ENCODE assay signal across 8 cellular contexts in genomic region chr7:47979832-47980181, GRCh38. TPM values are rescaled to one million over a fixed set of nuclear protein-coding genes. Genes with fewer than 3 reads are reported as not detected.
DNase-seq lines count a peak whose midpoint lies in the region; ATAC-seq, FAIRE-seq and TF ChIP-seq lines count a peak whose summit lies in the region.

No MANE protein-coding gene starts in this region.

- H3K27ac Mint-ChIP-seq in chondrocyte (ENCODE audit: unreplicated experiment): peak overlapping the region; percentile 93
- H3K27ac Mint-ChIP-seq in naive B cell: peak overlapping the region; percentile 95 to 100 (median 99)

- H3K4me3 Mint-ChIP-seq in chondrocyte (ENCODE audit: unreplicated experiment): peak overlapping the region; percentile 94
- H3K4me3 Mint-ChIP-seq in naive B cell: peak overlapping the region; percentile 89 to 100 (median 98)

- no peak for TF ChIP-seq POLR2A in H54 (IDR thresholded peaks at IDR 0.05; ENCODE audit: low read depth, low read length)

- FAIRE-seq in H54 (lab: Jason Lieb, UNC): no peak

- H3K4me1 Mint-ChIP-seq in chondrocyte (ENCODE audit: low read depth): peaks cover 11% of the 10 kb centered on the region
- peaks cover 17 to 29% (median 25%) of the 10 kb centered on the region in 3 donors for H3K4me1 Mint-ChIP-seq in naive B cell

- DNase-seq in AG04449 (ENCODE audit: low read depth, low spot score) (no peak), chondrocyte (ENCODE audit: low spot score) (no peak), naive B cell (no peak), H54 (ENCODE audit: insufficient read length, low spot score) (no peak), NCI-H748 treated with DMSO at 0.1 percent for 48 hours (lab: John Stamatoyannopoulos, UW) (no peak), NCI-H1436 (lab: John Stamatoyannopoulos, UW) (no peak)
- DNase-seq in Jurkat, Clone E6-1 (ENCODE audit: low read depth, low spot score): no peak

- H3K36me3 Mint-ChIP-seq in chondrocyte (ENCODE audit: low read depth): peaks cover 13% of the 10 kb centered on the region
- H3K36me3 Mint-ChIP-seq in naive B cell: peaks cover 11 to 15% of the 10 kb centered on the region in 2 donors

- POLR2A ChIA-PET in AG04449 (lab: Yijun Ruan, JAX): interaction anchor here (0.5 kb wide), 1 partner anchor 173 kb away, joined by 3 read pairs; no protein-coding TSS in a partner anchor

- peak overlapping the region; percentile 78 for H3K4me3 ChIP-seq in AG04449 (ENCODE audit: low read depth, low read length)
- H3K4me3 ChIP-seq in Jurkat, Clone E6-1 (ENCODE audit: low read length): peak overlapping the region; percentile 75

- TF ChIP-seq CTCF in AG04449 (IDR thresholded peaks at IDR 0.05; ENCODE audit: insufficient read depth, low read length, missing control alignments) (no peak), chondrocyte (IDR thresholded peaks at IDR 0.05) (no peak)

- H3K9me3 Mint-ChIP-seq in chondrocyte (ENCODE audit: low read depth) (no peaks in the 10 kb centered on the region), naive B cell (no peaks in the 10 kb centered on the region)

- CTCF ChIA-PET in AG04449 (lab: Yijun Ruan, JAX): interaction anchor here (0.7 to 2.4 kb wide), 5 partner anchors 8 to 175 kb away, joined by 3 to 11 read pairs (median 3); no protein-coding TSS in a partner anchor

- H3K27me3 Mint-ChIP-seq in chondrocyte (ENCODE audit: low read depth): no peaks in the 10 kb centered on the region
- no peaks in the 10 kb centered on the region for H3K27me3 Mint-ChIP-seq in naive B cell

- ATAC-seq in naive B cell (ENCODE audit: low read depth in 2 of 2): no peak
- ATAC-seq in GM19397 (IDR thresholded peaks at IDR 0.05; ENCODE audit: unreplicated experiment): no peak

RNA-seq across cellular contexts. Expression of gene HUS1, which starts 0.4 kb away (rescaled TPM):
- 22.1 TPM for polyA plus RNA-seq in Jurkat, Clone E6-1 (2012; ENCODE audit: insufficient read depth, insufficient read length)
- 29.0 to 31.1 TPM (median 30.6 TPM) in 3 replicates for total RNA-seq in chondrocyte
- 10 to 100 TPM; 34.1 to 57.3 (median 43.5) TPM for polyA plus RNA-seq in naive B cell (ENCODE audit: low read depth in 6 of 6)

RNA-seq across cellular contexts. Expression of gene PKD1L1, which starts 31.5 kb away (rescaled TPM):
- polyA plus RNA-seq in Jurkat, Clone E6-1 (2012; ENCODE audit: insufficient read depth, insufficient read length): not detected
- 0.15 to 0.25 TPM (median 0.23 TPM) in 3 replicates for total RNA-seq in chondrocyte
- polyA plus RNA-seq in naive B cell (ENCODE audit: low read depth in 6 of 6): under 1 TPM in 3 of 6 donors, not detected in 3; 0.05 to 0.30 (median 0.15) TPM

RNA-seq across cellular contexts. Expression of gene SUN3, which starts 49.1 kb away (rescaled TPM):
- polyA plus RNA-seq in Jurkat, Clone E6-1 (2012; ENCODE audit: insufficient read depth, insufficient read length): not detected
- not detected in 3 replicates for total RNA-seq in chondrocyte
- polyA plus RNA-seq in naive B cell (ENCODE audit: low read depth in 6 of 6): 1 to 10 TPM in 1 of 6 donors, not detected in 5; 1.0 TPM

RNA-seq across cellular contexts. Expression of gene C7orf57, which starts 55.5 kb away (rescaled TPM):
- not detected for polyA plus RNA-seq in Jurkat, Clone E6-1 (2012; ENCODE audit: insufficient read depth, insufficient read length)
- total RNA-seq in chondrocyte: not detected in 3 replicates
- polyA plus RNA-seq in naive B cell (ENCODE audit: low read depth in 6 of 6): not detected
